Comparison of ENCODE assay signal across 23 cellular contexts in genomic region chr2:124586210-124586609, GRCh38.
"Had no signal": no experiment of that assay in that cellular context is flagged by ENCODE, and none has a peak within 500 bp of the region (broad histone marks: within the 10 kb centered on the region; RNA-seq: fewer than 3 reads in every experiment).

No MANE protein-coding gene starts in this region.

- H3K4me3 ChIP-seq: stomach, suprapubic skin, testis, thoracic aorta, thyroid gland, tibial artery, tibial nerve, transverse colon, upper lobe of left lung, upper lobe of right lung, uterus, vagina had no signal

- H3K27ac ChIP-seq: stomach, suprapubic skin, testis, thoracic aorta, thyroid gland, tibial artery, tibial nerve, transverse colon, upper lobe of left lung, upper lobe of right lung, uterus, vagina had no signal

- H3K4me1 ChIP-seq: stomach, suprapubic skin, testis, thyroid gland, tibial artery, tibial nerve, upper lobe of left lung, upper lobe of right lung, uterus, vagina had no signal

- H3K9me3 ChIP-seq: stomach, suprapubic skin, testis, thoracic aorta, thyroid gland, tibial artery, tibial nerve, transverse colon, upper lobe of left lung, upper lobe of right lung, uterus, vagina had no signal

- H3K36me3 ChIP-seq: stomach, suprapubic skin, thoracic aorta, thyroid gland, tibial artery, tibial nerve, transverse colon, upper lobe of left lung, upper lobe of right lung, uterus, vagina had no signal

- H3K27me3 ChIP-seq: stomach, suprapubic skin, testis, thyroid gland, tibial artery, tibial nerve, transverse colon, upper lobe of left lung, upper lobe of right lung, uterus, vagina had no signal

- DNase-seq: stimulated activated CD4-positive, alpha-beta T cell treated with anti-CD3 and anti-CD28 coated beads, Interleukin-2, amount 100 ng/mL, for 48 hours; stimulated activated CD4-positive, alpha-beta T cell treated with anti-CD3 and anti-CD28 coated beads, Interleukin-4, amount 100 ng/mL, for 1 hour; stimulated activated CD4-positive, alpha-beta T cell treated with anti-CD3 and anti-CD28 coated beads, Interleukin-4, amount 100 ng/mL, for 24 hours; stimulated activated CD4-positive, alpha-beta T cell treated with anti-CD3 and anti-CD28 coated beads, Interleukin-4, amount 100 ng/mL, for 4 hours; stimulated activated CD8-positive, alpha-beta memory T cell treated with anti-CD3 and anti-CD28 coated beads, Interleukin-4, amount 100 ng/mL, for 48 hours; stimulated activated naive B cell treated with anti-CD40 and anti-IgM and Interleukin-4, amounts not matched to agents 10 μg/mL and 1 μg/mL and 100 μg/mL, for 72 hours; stimulated activated naive CD4-positive, alpha-beta T cell; stimulated activated naive CD4-positive, alpha-beta T cell treated with Interleukin-2 at 50 U/mL for 16 hours; stimulated activated naive CD8-positive, alpha-beta T cell treated with anti-CD3 and anti-CD28 coated beads, Interleukin-15, amount 100 ng/mL, for 72 hours; stimulated activated naive CD8-positive, alpha-beta T cell treated with anti-CD3 and anti-CD28 coated beads, Interleukin-15, Interleukin-2, amounts not matched to agents 100 U/mL and 50 U/mL, for 24 hours; stomach; substantia nigra; testis; thyroid gland; tibial artery; transverse colon; upper lobe of right lung; uterus had no signal
